In genomic region chr7:131186816-131187215, GRCh38 we compare ENCODE assay signal across 18 cellular contexts.
DNase-seq lines count a peak whose midpoint lies in the region; ATAC-seq and TF ChIP-seq lines count a peak whose summit lies in the region.
"Had no signal": no experiment of that assay in that cellular context is flagged by ENCODE, and none has a peak within 500 bp of the region (broad histone marks: within the 10 kb centered on the region; RNA-seq: fewer than 3 reads in every experiment).

No MANE protein-coding gene starts in this region.

- no peak for TF ChIP-seq POLR2A in heart left ventricle (IDR thresholded peaks at IDR 0.05)

- H3K4me3 ChIP-seq in heart left ventricle, result no peak overlapping the region
- peak overlapping the region; percentile 28 for H3K4me3 ChIP-seq in psoas muscle
- H3K4me3 ChIP-seq: GM23248, MG63 had no signal

- ATAC-seq in T-helper 17 cell (no peak), heart left ventricle (peak; percentile 86 to 93 (median 92)), psoas muscle (peak; percentile 60 to 93 (median 88)), GM21360 (IDR thresholded peaks at IDR 0.05; ENCODE audit: unreplicated experiment) (no peak), HG03571 (IDR thresholded peaks at IDR 0.05; ENCODE audit: unreplicated experiment) (no peak)
- ATAC-seq: effector memory CD8-positive, alpha-beta T cell; sciatic nerve; WTC11 had no signal

- H3K9me3 ChIP-seq in T-helper 17 cell (ENCODE audit: control insufficient read depth, low read length, poor library complexity, severe bottlenecking), result no peaks in the 10 kb centered on the region
- peaks cover 0 to 5% (median 0%) of the 10 kb centered on the region in 12 donors for H3K9me3 ChIP-seq in heart left ventricle
- no peaks in the 10 kb centered on the region for H3K9me3 ChIP-seq in psoas muscle

- no peaks in the 10 kb centered on the region for H3K36me3 Mint-ChIP-seq in T-helper 17 cell (ENCODE audit: low read depth)
- H3K36me3 Mint-ChIP-seq: type B pancreatic cell, WTC11 had no signal

- H3K27ac ChIP-seq in heart left ventricle (peak overlapping the region in 9 of 12 donors; percentile 3 to 78 (median 41)), psoas muscle (peak overlapping the region; percentile 86)

- H3K36me3 ChIP-seq in heart left ventricle (no peaks in the 10 kb centered on the region), psoas muscle (ENCODE audit: insufficient read depth in 1 of 2, low read depth in 1 of 2) (no peaks in the 10 kb centered on the region)
- H3K36me3 ChIP-seq: MG63 had no signal

- H3K27me3 Mint-ChIP-seq in T-helper 17 cell, result no peaks in the 10 kb centered on the region
- H3K27me3 Mint-ChIP-seq: effector memory CD8-positive, alpha-beta T cell; type B pancreatic cell had no signal

- 66 to 89% (median 84%) methylated on average over 7 of the region's 7 CpGs for WGBS in heart left ventricle, 4 donors
- 34 to 72% (median 43%) methylated on average over 7 of the region's 7 CpGs for WGBS in psoas muscle, 3 donors

- TF ChIP-seq CTCF in heart left ventricle (IDR thresholded peaks at IDR 0.05) (no peak), psoas muscle (IDR thresholded peaks at IDR 0.05) (no peak)

- DNase-seq in NCI-H345 (lab: John Stamatoyannopoulos, UW) (peak; percentile 49), NCI-H345 treated with DMSO at 0.1 percent for 48 hours (lab: John Stamatoyannopoulos, UW; ENCODE audit: unreplicated experiment) (no peak), T-helper 17 cell (no peak), heart left ventricle (no peak), psoas muscle (no peak), KBM-7 (no peak)
- DNase-seq: activated naive CD4-positive, alpha-beta T cell treated with anti-CD3 and anti-CD28 coated beads, Interleukin-2, amount 50 U/mL, for 16 hours; central memory CD4-positive, alpha-beta T cell; effector memory CD8-positive, alpha-beta T cell; GM23248; MG63; nephron progenitor cell; stimulated activated CD4-positive, alpha-beta T cell treated with anti-CD3 and anti-CD28 coated beads, Interleukin-4, amount 100 ng/mL, for 24 hours had no signal

- H3K4me3 Mint-ChIP-seq in T-helper 17 cell, result no peak overlapping the region
- H3K4me3 Mint-ChIP-seq: effector memory CD8-positive, alpha-beta T cell; nephron progenitor cell; type B pancreatic cell; WTC11 had no signal

- peaks cover 41% of the 10 kb centered on the region for H3K4me1 Mint-ChIP-seq in T-helper 17 cell
- H3K4me1 Mint-ChIP-seq: nephron progenitor cell had no signal

- H3K27me3 ChIP-seq in heart left ventricle, result no peaks in the 10 kb centered on the region
- H3K27me3 ChIP-seq in psoas muscle (ENCODE audit: insufficient read depth in 3 of 3, low read length in 2 of 3), result no peaks in the 10 kb centered on the region
- H3K27me3 ChIP-seq: MG63 had no signal

- H3K27ac Mint-ChIP-seq in T-helper 17 cell, result peak overlapping the region; percentile 95
- H3K27ac Mint-ChIP-seq: nephron progenitor cell, type B pancreatic cell had no signal

- intact Hi-C loops in heart left ventricle (cut with DNase I) (loop anchor here in 3 of 10 donors (5.0 to 10.0 kb wide), 3 partner anchors 72 to 105 kb away; no protein-coding TSS in a partner anchor), psoas muscle (cut with DNase I) (loop anchor here (1.0 to 5.0 kb wide), 2 partner anchors 75 to 78 kb away; no protein-coding TSS in a partner anchor)

- in situ Hi-C loops in KBM-7 (cut with MboI; ENCODE audit: low pct_unique_long_range_greater_than_20kb, low sequenced_read_pairs), result no loop called here

- H3K4me1 ChIP-seq in heart left ventricle (peaks cover 0 to 33% (median 0%) of the 10 kb centered on the region in 12 donors), psoas muscle (peaks cover 41% of the 10 kb centered on the region)

Comparison
In these comparisons a context has a peak if more than half of its experiments do, and no peak if none do; other contexts are left out.
1. ATAC-seq: peak in heart left ventricle (4 of 4) and psoas muscle (4 of 4); none in T-helper 17 cell (single experiment), GM21360 (single experiment) and HG03571 (single experiment).